Comparison of ENCODE assay signal across 24 cellular contexts in genomic region chr1:174870319-174870718, GRCh38.
"Had no signal": no experiment of that assay in that cellular context is flagged by ENCODE, and none has a peak within 500 bp of the region (broad histone marks: within the 10 kb centered on the region; RNA-seq: fewer than 3 reads in every experiment).

No MANE protein-coding gene starts in this region.

- ATAC-seq: activated CD4-positive, CD25-positive, alpha-beta regulatory T cell treated with anti-CD3 and anti-CD28 coated beads, Interleukin-2, amount 50 U/mL, for 24 hours; gastroesophageal sphincter; left ventricle myocardium superior; naive thymus-derived CD4-positive, alpha-beta T cell; pancreas; sciatic nerve; stimulated activated effector memory CD8-positive, alpha-beta T cell treated with anti-CD3 and anti-CD28 coated beads, Interleukin-12 subunit alpha, Interleukin-12 subunit beta, amount 100 ng/mL, for 72 hours; stimulated activated naive CD8-positive, alpha-beta T cell treated with anti-CD3 and anti-CD28 coated beads, Interleukin-15, amount 100 ng/mL, for 72 hours had no signal

- H3K27ac Mint-ChIP-seq: activated naive CD4-positive, alpha-beta T cell treated with anti-CD3 and anti-CD28 coated beads, Interleukin-2, amount 10 ng/mL, durations not matched to agents 7 days and 5 days; activated naive CD8-positive, alpha-beta T cell treated with anti-CD3 and anti-CD28 coated beads, Interleukin-2, amount 10 ng/mL, durations not matched to agents 7 days and 5 days; stimulated activated effector memory CD8-positive, alpha-beta T cell treated with anti-CD3 and anti-CD28 coated beads, Interleukin-12 subunit alpha, Interleukin-12 subunit beta, amount 100 ng/mL, for 72 hours; stimulated activated naive CD8-positive, alpha-beta T cell treated with anti-CD3 and anti-CD28 coated beads, Interleukin-15, amount 100 ng/mL, for 72 hours had no signal

- H3K36me3 Mint-ChIP-seq: mesothelial cell of epicardium; stimulated activated effector memory CD8-positive, alpha-beta T cell treated with anti-CD3 and anti-CD28 coated beads, Interleukin-12 subunit alpha, Interleukin-12 subunit beta, amount 100 ng/mL, for 72 hours had no signal

- H3K9me3 Mint-ChIP-seq: endodermal cell, mesothelial cell of epicardium had no signal

- H3K4me3 Mint-ChIP-seq: activated naive CD4-positive, alpha-beta T cell treated with anti-CD3 and anti-CD28 coated beads, Interleukin-2, amount 10 ng/mL, durations not matched to agents 7 days and 5 days; activated naive CD8-positive, alpha-beta T cell treated with anti-CD3 and anti-CD28 coated beads, Interleukin-2, amount 10 ng/mL, durations not matched to agents 7 days and 5 days; endodermal cell; mesothelial cell of epicardium; naive thymus-derived CD4-positive, alpha-beta T cell; stimulated activated effector memory CD8-positive, alpha-beta T cell treated with anti-CD3 and anti-CD28 coated beads, Interleukin-12 subunit alpha, Interleukin-12 subunit beta, amount 100 ng/mL, for 72 hours; stimulated activated naive CD8-positive, alpha-beta T cell treated with anti-CD3 and anti-CD28 coated beads, Interleukin-15, amount 100 ng/mL, for 72 hours had no signal

- DNase-seq: activated CD4-positive, alpha-beta T cell treated with anti-CD3 and anti-CD28 coated beads for 48 hours; activated CD4-positive, alpha-beta T cell treated with anti-CD3 and anti-CD28 coated beads, Interleukin-2, amount 50 U/mL, for 48 hours; activated CD8-positive, alpha-beta memory T cell treated with anti-CD3 and anti-CD28 coated beads for 24 hours; activated gamma-delta T cell; activated naive CD4-positive, alpha-beta T cell treated with anti-CD3 and anti-CD28 coated beads, Interleukin-2, amount 10 ng/mL, durations not matched to agents 7 days and 5 days; activated naive CD8-positive, alpha-beta T cell treated with anti-CD3 and anti-CD28 coated beads, Interleukin-2, amount 10 ng/mL, durations not matched to agents 7 days and 5 days; brain microvascular endothelial cell; cortex of kidney; endodermal cell; islet precursor cell; left ventricle myocardium superior; naive thymus-derived CD4-positive, alpha-beta T cell; pancreas; retina; stimulated activated CD4-positive, alpha-beta T cell treated with anti-CD3 and anti-CD28 coated beads, Interleukin-12 subunit alpha, Interleukin-12 subunit beta, amount 100 ng/mL, for 4 hours; stimulated activated CD4-positive, alpha-beta T cell treated with anti-CD3 and anti-CD28 coated beads, Interleukin-4, amount 100 ng/mL, for 1 hour; stimulated activated naive CD8-positive, alpha-beta T cell treated with anti-CD3 and anti-CD28 coated beads, Interleukin-15, amount 100 ng/mL, for 72 hours; substantia nigra; upper lobe of left lung had no signal

- H3K27me3 Mint-ChIP-seq: activated naive CD4-positive, alpha-beta T cell treated with anti-CD3 and anti-CD28 coated beads, Interleukin-2, amount 10 ng/mL, durations not matched to agents 7 days and 5 days; activated naive CD8-positive, alpha-beta T cell treated with anti-CD3 and anti-CD28 coated beads, Interleukin-2, amount 10 ng/mL, durations not matched to agents 7 days and 5 days; naive thymus-derived CD4-positive, alpha-beta T cell; stimulated activated naive CD8-positive, alpha-beta T cell treated with anti-CD3 and anti-CD28 coated beads, Interleukin-15, amount 100 ng/mL, for 72 hours had no signal

- H3K4me1 Mint-ChIP-seq: activated naive CD8-positive, alpha-beta T cell treated with anti-CD3 and anti-CD28 coated beads, Interleukin-2, amount 10 ng/mL, durations not matched to agents 7 days and 5 days; stimulated activated effector memory CD8-positive, alpha-beta T cell treated with anti-CD3 and anti-CD28 coated beads, Interleukin-12 subunit alpha, Interleukin-12 subunit beta, amount 100 ng/mL, for 72 hours had no signal
